9 cellular contexts compared by ENCODE assay signal in genomic region chr12:65335021-65335714, GRCh38. TPM values are rescaled to one million over a fixed set of nuclear protein-coding genes. Genes with fewer than 3 reads are reported as not detected.
DNase-seq lines count a peak whose midpoint lies in the region; ATAC-seq and TF ChIP-seq lines count a peak whose summit lies in the region.
"Had no signal": no experiment of that assay in that cellular context is flagged by ENCODE, and none has a peak within 500 bp of the region (broad histone marks: within the 10 kb centered on the region; RNA-seq: fewer than 3 reads in every experiment).

No MANE protein-coding gene starts in this region.

- H2AFZ ChIP-seq in HCT116 (ENCODE audit: low read depth, low read length, poor library complexity, severe bottlenecking): peak overlapping the region; percentile 15

- RAD21 ChIA-PET in HCT116 (lab: Charles Lee; ENCODE audit: low non-redundant PET in 1 of 2, low total read pairs in 2 of 2, uncharacterized antibody in 2 of 2, unreplicated experiment in 2 of 2): no interaction called here

- TF ChIP-seq RAD21 in HCT116 (IDR thresholded peaks at IDR 0.05; ENCODE audit: low read depth): peak; percentile 15; the same call in 1 of the 2 replicates

- BruUV-seq in HCT116 (replicated peaks; lab: Mats Ljungman, UMichigan): TSS peak; percentile 66

- H3K9ac ChIP-seq in HCT116 (ENCODE audit: low read length) (peak overlapping the region; percentile 45), subcutaneous abdominal adipose tissue (ENCODE audit: low read length in 5 of 5) (peak overlapping the region in 3 of 5 donors; percentile 2 to 33 (median 15))

- ATAC-seq in HCT116: peak; percentile 86
- no peak for ATAC-seq in GM21423 (IDR thresholded peaks at IDR 0.05; ENCODE audit: unreplicated experiment)
- ATAC-seq: activated T-cell treated with anti-CD3 and anti-CD28 coated beads, Interleukin-2, amount 50 U/mL, for 72 hours; Panc1 had no signal

- H3K79me2 ChIP-seq in HCT116 (ENCODE audit: insufficient read depth, low read length): no peaks in the 10 kb centered on the region

- POLR2A ChIA-PET in HCT116 (lab: Charles Lee): no interaction called here

- H3K9me3 ChIP-seq in HCT116 (ENCODE audit: control insufficient read depth in 1 of 2, insufficient read depth in 1 of 2, low read depth in 1 of 2, low read length in 2 of 2) (no peaks in the 10 kb centered on the region), subcutaneous abdominal adipose tissue (ENCODE audit: control insufficient read depth in 5 of 5, low read length in 5 of 5) (no peaks in the 10 kb centered on the region)

- H3K4me1 ChIP-seq in HCT116 (ENCODE audit: control insufficient read depth in 1 of 2, insufficient read depth in 2 of 2, low read length in 2 of 2) (peaks cover 45 to 47% of the 10 kb centered on the region in 2 experiments), subcutaneous abdominal adipose tissue (ENCODE audit: control insufficient read depth in 5 of 5, insufficient read depth in 5 of 5, low read length in 5 of 5) (peaks cover 0 to 28% (median 24%) of the 10 kb centered on the region in 5 donors)

- no peaks in the 10 kb centered on the region for H4K20me1 ChIP-seq in HCT116 (ENCODE audit: insufficient read depth)

- H3K27ac ChIP-seq in HCT116 (ENCODE audit: low read depth, low read length) (peak overlapping the region; percentile 72), subcutaneous abdominal adipose tissue (ENCODE audit: low read depth, low read length) (peak overlapping the region; percentile 56)

- no peak for TF ChIP-seq CTCF in HCT116 (IDR thresholded peaks at IDR 0.05 in 2 of 3, conservative IDR thresholded peaks at IDR 0.05 in 1 of 3; ENCODE audit: borderline replicate concordance in 1 of 3, insufficient read depth in 1 of 3, low read depth in 2 of 3, low read length in 2 of 3)
- no peak for TF ChIP-seq CTCF in astrocyte of the cerebellum (IDR thresholded peaks at IDR 0.05; ENCODE audit: low read depth, low read length, missing control alignments)

- peak overlapping the region; percentile 77 for H3K4me2 ChIP-seq in HCT116 (ENCODE audit: low read length)

- no peaks in the 10 kb centered on the region for H3K27me3 ChIP-seq in HCT116 (ENCODE audit: insufficient read depth, low read length)
- H3K27me3 ChIP-seq in subcutaneous abdominal adipose tissue (ENCODE audit: control insufficient read depth in 5 of 5, insufficient read depth in 4 of 5, low read length in 5 of 5): no peaks in the 10 kb centered on the region

- intact Hi-C loops in HCT116 (cut with micrococcal nuclease): no loop called here

- H3K4me3 ChIP-seq in HCT116 (replicated peaks in 1 of 2; ENCODE audit: low read depth in 1 of 2, low read length in 2 of 2): peak overlapping the region; percentile 8 to 30; a peak in 3 of 4 replicates
- H3K4me3 ChIP-seq in astrocyte of the cerebellum (ENCODE audit: low read depth, low read length): no peak overlapping the region
- H3K4me3 ChIP-seq in subcutaneous abdominal adipose tissue (ENCODE audit: low read depth in 1 of 5, low read length in 5 of 5): no peak overlapping the region

- no peaks in the 10 kb centered on the region for H3K36me3 ChIP-seq in HCT116 (ENCODE audit: control insufficient read depth in 1 of 2, insufficient read depth in 2 of 2, low read length in 2 of 2)
- peaks cover 0 to 5% (median 4%) of the 10 kb centered on the region in 5 donors for H3K36me3 ChIP-seq in subcutaneous abdominal adipose tissue (ENCODE audit: control insufficient read depth in 5 of 5, insufficient read depth in 5 of 5, low read length in 5 of 5)

- DNase-seq in HCT116 (ENCODE audit: low read depth, low spot score) (peak; percentile 76), astrocyte of the cerebellum (ENCODE audit: low read depth) (peak; percentile 84), islet precursor cell (peak; percentile 84), GOT3 (lab: John Stamatoyannopoulos, UW) (no peak), OCI-M2 (lab: John Stamatoyannopoulos, UW; ENCODE audit: unreplicated experiment) (no peak)
- DNase-seq: activated T-cell treated with anti-CD3 and anti-CD28 coated beads, Interleukin-2, amount 50 U/mL, for 72 hours had no signal

- TF ChIP-seq POLR2A in HCT116 (IDR thresholded peaks at IDR 0.05; ENCODE audit: borderline replicate concordance, extremely low read depth, insufficient read depth, insufficient read length): no peak

- in situ Hi-C loops in astrocyte of the cerebellum (cut with HindIII; ENCODE audit: low sequenced_read_pairs): no loop called here

- CTCF ChIA-PET in HCT116 (lab: Charles Lee): interaction anchor here (0.6 kb wide), 1 partner anchor 198 kb away, joined by 3 read pairs; no protein-coding TSS in a partner anchor

- no peaks in the 10 kb centered on the region for H3K9me2 ChIP-seq in HCT116 (ENCODE audit: insufficient read depth)

TF ChIP-seq in HCT116, 20 proteins besides CTCF, POLR2A, EP300 and RAD21:
- peak; percentile 47; the same call in 1 of the 2 replicates for TF ChIP-seq SRF (IDR thresholded peaks at IDR 0.05; ENCODE audit: low read depth)
- peak; percentile 32; the same call in 1 of the 2 replicates for TF ChIP-seq SIN3A (IDR thresholded peaks at IDR 0.05; ENCODE audit: low read depth)
- TF ChIP-seq, protein P1, sequence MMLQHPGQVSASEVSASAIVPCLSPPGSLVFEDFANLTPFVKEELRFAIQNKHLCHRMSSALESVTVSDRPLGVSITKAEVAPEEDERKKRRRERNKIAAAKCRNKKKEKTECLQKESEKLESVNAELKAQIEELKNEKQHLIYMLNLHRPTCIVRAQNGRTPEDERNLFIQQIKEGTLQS (IDR thresholded peaks at IDR 0.05): peak; percentile 76
- peak; percentile 47 for TF ChIP-seq SP1 (IDR thresholded peaks at IDR 0.05; ENCODE audit: low read depth)
- peak; percentile 88 for TF ChIP-seq FOSL1 (IDR thresholded peaks at IDR 0.05; ENCODE audit: low read depth)
- no peak for TF ChIP-seq TCF7L2 (IDR thresholded peaks at IDR 0.05; ENCODE audit: borderline replicate concordance, extremely low read depth, insufficient read depth, insufficient read length)
- peak; percentile 86 for TF ChIP-seq EGR1 (IDR thresholded peaks at IDR 0.05; ENCODE audit: low read depth)
- TF ChIP-seq POLR2AphosphoS5 (IDR thresholded peaks at IDR 0.05; ENCODE audit: low read depth, low read length): peak; percentile 44; the same call in 1 of the 2 replicates
- TF ChIP-seq CBX3 (IDR thresholded peaks at IDR 0.05; ENCODE audit: low read depth): peak; percentile 91
- no peak for TF ChIP-seq REST (IDR thresholded peaks at IDR 0.05; ENCODE audit: low read depth)
- peak; percentile 74 for TF ChIP-seq MAX (IDR thresholded peaks at IDR 0.05)
- TF ChIP-seq JUND (IDR thresholded peaks at IDR 0.05): peak; percentile 84
- peak; percentile 90 for TF ChIP-seq CEBPB (IDR thresholded peaks at IDR 0.05; ENCODE audit: low read depth)
- no peak for TF ChIP-seq ZNF274 (IDR thresholded peaks at IDR 0.05; ENCODE audit: low read depth, low read length)

RNA-seq across cellular contexts. Expression of gene MSRB3, which starts 56.7 kb away (rescaled TPM):
- total RNA-seq in HCT116 (2021; ENCODE audit: unreplicated experiment): 8.2 TPM
- 2.2 and 4.1 TPM in 2 replicates for polyA plus RNA-seq in HCT116 (2012)

Comparison
In these comparisons a context has a peak if more than half of its experiments do, and no peak if none do; other contexts are left out.
1. DNase-seq: peak in HCT116 (single experiment), astrocyte of the cerebellum (single experiment) and islet precursor cell (single experiment); none in GOT3 (single experiment) and OCI-M2 (single experiment).
2. H3K4me3 ChIP-seq: peak in HCT116 (2 of 2); none in astrocyte of the cerebellum (single experiment) and subcutaneous abdominal adipose tissue (0 of 5).